17 cellular contexts compared by ENCODE assay signal in the genomic region with DNA sequence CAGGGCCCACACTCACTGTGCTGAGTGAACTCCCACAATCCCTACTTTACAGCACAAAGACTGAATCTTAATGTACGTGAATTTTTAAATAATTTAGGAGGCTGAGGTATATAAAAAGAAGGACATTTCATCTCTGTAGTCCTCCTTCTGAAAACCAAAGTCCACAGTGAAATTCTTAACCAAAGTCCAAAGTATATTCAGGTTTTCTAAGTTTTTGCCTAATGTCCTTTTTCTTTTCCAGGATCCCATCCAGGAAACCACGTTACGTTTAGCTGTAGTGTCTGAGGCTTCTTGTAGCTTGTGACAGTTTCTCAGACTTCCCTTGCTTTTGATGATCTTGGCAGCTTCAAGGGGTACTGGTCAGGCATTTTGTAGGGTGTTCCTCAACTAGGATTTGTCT. TPM values are rescaled to one million over a fixed set of nuclear protein-coding genes. Genes with fewer than 3 reads are reported as not detected.
DNase-seq lines count a peak whose midpoint lies in the region; TF ChIP-seq lines count a peak whose summit lies in the region.
"Had no signal": no experiment of that assay in that cellular context is flagged by ENCODE, and none has a peak within 500 bp of the region (broad histone marks: within the 10 kb centered on the region; RNA-seq: fewer than 3 reads in every experiment).

No MANE protein-coding gene starts in this region.

- no peaks in the 10 kb centered on the region for H4K20me1 ChIP-seq in hepatocyte (ENCODE audit: insufficient read depth, poor library complexity, severe bottlenecking)

- no peaks in the 10 kb centered on the region for H3K9me3 Mint-ChIP-seq in activated naive CD8-positive, alpha-beta T cell (ENCODE audit: low read depth)
- H3K9me3 Mint-ChIP-seq in activated naive CD8-positive, alpha-beta T cell treated with anti-CD3 and anti-CD28 coated beads for 36 hours = no peaks in the 10 kb centered on the region
- H3K9me3 Mint-ChIP-seq in activated T-helper 2 cell treated with anti-CD3 and anti-CD28 coated beads, Interferon-gamma antibody, Interleukin-2, Interleukin-4, amounts not matched to agents 10 μg/mL and 5 μg/mL and 100 μg/mL, durations not matched to agents 14 hours and 24 hours and 36 hours = no peaks in the 10 kb centered on the region
- no peaks in the 10 kb centered on the region for H3K9me3 Mint-ChIP-seq in type B pancreatic cell
- H3K9me3 Mint-ChIP-seq: CD8-positive, alpha-beta memory T cell; HFFc6 had no signal

- in situ Hi-C loops in HAP-1 (cut with MboI; ENCODE audit: low sequenced_read_pairs) = no loop called here

- H3K36me3 ChIP-seq in hepatocyte (replicated peaks; ENCODE audit: insufficient read depth, low read depth) (no peaks in the 10 kb centered on the region), HAP-1 (replicated peaks) (peaks cover 58% of the 10 kb centered on the region)
- H3K36me3 ChIP-seq: MG63 had no signal

- H3K27ac ChIP-seq in hepatocyte = peak overlapping the region; percentile 6
- H3K27ac ChIP-seq: C4-2B, SJCRH30 had no signal

- H3K4me1 ChIP-seq in hepatocyte (ENCODE audit: insufficient read depth) (peaks cover 25% of the 10 kb centered on the region), HAP-1 (no peaks in the 10 kb centered on the region)
- H3K4me1 ChIP-seq: SJCRH30 had no signal

- no peaks in the 10 kb centered on the region for H3K27me3 Mint-ChIP-seq in activated naive CD8-positive, alpha-beta T cell
- H3K27me3 Mint-ChIP-seq in activated naive CD8-positive, alpha-beta T cell treated with anti-CD3 and anti-CD28 coated beads for 36 hours = no peaks in the 10 kb centered on the region
- no peaks in the 10 kb centered on the region for H3K27me3 Mint-ChIP-seq in activated T-helper 2 cell treated with anti-CD3 and anti-CD28 coated beads, Interferon-gamma antibody, Interleukin-2, Interleukin-4, amounts not matched to agents 10 μg/mL and 5 μg/mL and 100 μg/mL, durations not matched to agents 14 hours and 24 hours and 36 hours (ENCODE audit: low read depth)
- H3K27me3 Mint-ChIP-seq in type B pancreatic cell = no peaks in the 10 kb centered on the region
- H3K27me3 Mint-ChIP-seq: CD8-positive, alpha-beta memory T cell had no signal

- intact Hi-C loops in activated T-helper 2 cell treated with anti-CD3 and anti-CD28 coated beads, Interferon-gamma antibody, Interleukin-2, Interleukin-4, amounts not matched to agents 10 μg/mL and 5 μg/mL and 100 μg/mL, durations not matched to agents 14 hours and 24 hours and 36 hours (cut with micrococcal nuclease) = no loop called here

- no peak overlapping the region for H3K4me3 ChIP-seq in hepatocyte
- no peak overlapping the region for H3K4me3 ChIP-seq in HAP-1
- H3K4me3 ChIP-seq: MG63, SJCRH30 had no signal

- H3K36me3 Mint-ChIP-seq in activated naive CD8-positive, alpha-beta T cell = peaks cover 11% of the 10 kb centered on the region
- H3K36me3 Mint-ChIP-seq in activated naive CD8-positive, alpha-beta T cell treated with anti-CD3 and anti-CD28 coated beads for 36 hours = peaks cover 20% of the 10 kb centered on the region
- peaks cover 27% of the 10 kb centered on the region for H3K36me3 Mint-ChIP-seq in activated T-helper 2 cell treated with anti-CD3 and anti-CD28 coated beads, Interferon-gamma antibody, Interleukin-2, Interleukin-4, amounts not matched to agents 10 μg/mL and 5 μg/mL and 100 μg/mL, durations not matched to agents 14 hours and 24 hours and 36 hours (ENCODE audit: low read depth)
- peaks cover 29% of the 10 kb centered on the region for H3K36me3 Mint-ChIP-seq in type B pancreatic cell

- peaks cover 3% of the 10 kb centered on the region for H3K4me1 Mint-ChIP-seq in activated naive CD8-positive, alpha-beta T cell (ENCODE audit: low read depth)
- peaks cover 4% of the 10 kb centered on the region for H3K4me1 Mint-ChIP-seq in activated naive CD8-positive, alpha-beta T cell treated with anti-CD3 and anti-CD28 coated beads for 36 hours
- peaks cover 6% of the 10 kb centered on the region for H3K4me1 Mint-ChIP-seq in activated T-helper 2 cell treated with anti-CD3 and anti-CD28 coated beads, Interferon-gamma antibody, Interleukin-2, Interleukin-4, amounts not matched to agents 10 μg/mL and 5 μg/mL and 100 μg/mL, durations not matched to agents 14 hours and 24 hours and 36 hours (ENCODE audit: low read depth)
- H3K4me1 Mint-ChIP-seq in type B pancreatic cell (ENCODE audit: unreplicated experiment) = peaks cover 14% of the 10 kb centered on the region
- H3K4me1 Mint-ChIP-seq: CD8-positive, alpha-beta memory T cell had no signal

- no peak overlapping the region for H3K4me2 ChIP-seq in hepatocyte

- no peak for TF ChIP-seq CTCF in hepatocyte (IDR thresholded peaks at IDR 0.05; ENCODE audit: poor library complexity)
- no peak for TF ChIP-seq CTCF in type B pancreatic cell (conservative IDR thresholded peaks at IDR 0.05)

- H3K9me3 ChIP-seq in hepatocyte (ENCODE audit: low read depth) (no peaks in the 10 kb centered on the region), HAP-1 (no peaks in the 10 kb centered on the region; the same call in 1 of the 2 replicates)
- H3K9me3 ChIP-seq: MG63, SJCRH30 had no signal

- peak overlapping the region; percentile 66 for H3K27ac Mint-ChIP-seq in activated naive CD8-positive, alpha-beta T cell
- H3K27ac Mint-ChIP-seq in activated naive CD8-positive, alpha-beta T cell treated with anti-CD3 and anti-CD28 coated beads for 36 hours = no peak overlapping the region
- peak overlapping the region; percentile 45 for H3K27ac Mint-ChIP-seq in activated T-helper 2 cell treated with anti-CD3 and anti-CD28 coated beads, Interferon-gamma antibody, Interleukin-2, Interleukin-4, amounts not matched to agents 10 μg/mL and 5 μg/mL and 100 μg/mL, durations not matched to agents 14 hours and 24 hours and 36 hours
- H3K27ac Mint-ChIP-seq in type B pancreatic cell = no peak overlapping the region
- H3K27ac Mint-ChIP-seq: HFFc6 had no signal

- DNase-seq in activated naive CD8-positive, alpha-beta T cell treated with anti-CD3 and anti-CD28 coated beads for 36 hours = no peak
- no peak for DNase-seq in activated T-helper 2 cell treated with anti-CD3 and anti-CD28 coated beads, Interferon-gamma antibody, Interleukin-2, Interleukin-4, amounts not matched to agents 10 μg/mL and 5 μg/mL and 100 μg/mL, durations not matched to agents 14 hours and 24 hours and 36 hours (ENCODE audit: low spot score)
- DNase-seq in hepatocyte (ENCODE audit: low spot score) (no peak), type B pancreatic cell (ENCODE audit: extremely low spot score, unreplicated experiment) (peak; percentile 2), SW480 (ENCODE audit: low spot score) (no peak), HAP-1 (ENCODE audit: low spot score in 2 of 2) (no peak)
- DNase-seq: CD8-positive, alpha-beta memory T cell; HFFc6; MG63; NCI-H1417; NCI-H1694 treated with DMSO at 0.1 percent for 48 hours; NCI-H2081 treated with DMSO at 0.1 percent for 48 hours; NCI-H2171 treated with DMSO at 0.1 percent for 48 hours; NCI-H524 treated with DMSO at 0.1 percent for 48 hours; SJCRH30 had no signal

- no peaks in the 10 kb centered on the region for H3K27me3 ChIP-seq in hepatocyte
- H3K27me3 ChIP-seq in HAP-1 (ENCODE audit: low read depth) = no peaks in the 10 kb centered on the region
- H3K27me3 ChIP-seq: MG63, SJCRH30 had no signal

- H2AFZ ChIP-seq in hepatocyte = no peak overlapping the region

- no peak overlapping the region for H3K4me3 Mint-ChIP-seq in activated naive CD8-positive, alpha-beta T cell
- no peak overlapping the region for H3K4me3 Mint-ChIP-seq in activated naive CD8-positive, alpha-beta T cell treated with anti-CD3 and anti-CD28 coated beads for 36 hours
- no peak overlapping the region for H3K4me3 Mint-ChIP-seq in activated T-helper 2 cell treated with anti-CD3 and anti-CD28 coated beads, Interferon-gamma antibody, Interleukin-2, Interleukin-4, amounts not matched to agents 10 μg/mL and 5 μg/mL and 100 μg/mL, durations not matched to agents 14 hours and 24 hours and 36 hours (ENCODE audit: low read depth)
- no peak overlapping the region for H3K4me3 Mint-ChIP-seq in type B pancreatic cell
- H3K4me3 Mint-ChIP-seq: CD8-positive, alpha-beta memory T cell; HFFc6 had no signal

- H3K79me2 ChIP-seq in hepatocyte = peaks cover 39% of the 10 kb centered on the region

- 93% methylated on average over 3 of the region's 3 CpGs for WGBS in hepatocyte (ENCODE audit: low lambda C conversion rate, missing lambda C conversion rate)

- H3K9me2 ChIP-seq in hepatocyte (replicated peaks; ENCODE audit: insufficient read depth) = no peaks in the 10 kb centered on the region

RNA-seq across cellular contexts. Expression of gene SCAP, which starts 44.5 kb away (rescaled TPM):
- total RNA-seq in activated naive CD8-positive, alpha-beta T cell treated with anti-CD3 and anti-CD28 coated beads for 36 hours = 10 to 100 TPM; 58.3 to 58.4 TPM
- 79.6 and 83.9 TPM in 2 replicates for total RNA-seq in activated T-helper 2 cell treated with anti-CD3 and anti-CD28 coated beads, Interferon-gamma antibody, Interleukin-2, Interleukin-4, amounts not matched to agents 10 μg/mL and 5 μg/mL and 100 μg/mL, durations not matched to agents 14 hours and 24 hours and 36 hours
- 73.8 and 94.8 TPM in 2 replicates for total RNA-seq in hepatocyte
- 83.2 and 89.3 TPM in 2 replicates for polyA plus RNA-seq in hepatocyte
- 77.5 and 106 TPM in 2 replicates for total RNA-seq in type B pancreatic cell (ENCODE audit: low replicate concordance)

RNA-seq across cellular contexts. Expression of gene PTPN23, which starts 50.4 kb away (rescaled TPM):
- total RNA-seq in activated naive CD8-positive, alpha-beta T cell treated with anti-CD3 and anti-CD28 coated beads for 36 hours = 10 to 100 TPM; 25.9 to 30.3 TPM
- 35.7 and 38.3 TPM in 2 replicates for total RNA-seq in activated T-helper 2 cell treated with anti-CD3 and anti-CD28 coated beads, Interferon-gamma antibody, Interleukin-2, Interleukin-4, amounts not matched to agents 10 μg/mL and 5 μg/mL and 100 μg/mL, durations not matched to agents 14 hours and 24 hours and 36 hours
- 7.4 and 11.9 TPM in 2 replicates for total RNA-seq in hepatocyte
- 20.5 and 22.8 TPM in 2 replicates for polyA plus RNA-seq in hepatocyte
- total RNA-seq in type B pancreatic cell (ENCODE audit: low replicate concordance) = 52.5 and 54.1 TPM in 2 replicates

Comparison
In these comparisons a context has a peak if more than half of its experiments do, and no peak if none do; other contexts are left out.
1. H3K27ac Mint-ChIP-seq: peak in activated naive CD8-positive, alpha-beta T cell (single experiment) and activated T-helper 2 cell treated with anti-CD3 and anti-CD28 coated beads, Interferon-gamma antibody, Interleukin-2, Interleukin-4, amounts not matched to agents 10 μg/mL and 5 μg/mL and 100 μg/mL, durations not matched to agents 14 hours and 24 hours and 36 hours (single experiment); none in activated naive CD8-positive, alpha-beta T cell treated with anti-CD3 and anti-CD28 coated beads for 36 hours (single experiment) and type B pancreatic cell (single experiment).